ENCODE assay signal across 10 cellular contexts in the genomic region with DNA sequence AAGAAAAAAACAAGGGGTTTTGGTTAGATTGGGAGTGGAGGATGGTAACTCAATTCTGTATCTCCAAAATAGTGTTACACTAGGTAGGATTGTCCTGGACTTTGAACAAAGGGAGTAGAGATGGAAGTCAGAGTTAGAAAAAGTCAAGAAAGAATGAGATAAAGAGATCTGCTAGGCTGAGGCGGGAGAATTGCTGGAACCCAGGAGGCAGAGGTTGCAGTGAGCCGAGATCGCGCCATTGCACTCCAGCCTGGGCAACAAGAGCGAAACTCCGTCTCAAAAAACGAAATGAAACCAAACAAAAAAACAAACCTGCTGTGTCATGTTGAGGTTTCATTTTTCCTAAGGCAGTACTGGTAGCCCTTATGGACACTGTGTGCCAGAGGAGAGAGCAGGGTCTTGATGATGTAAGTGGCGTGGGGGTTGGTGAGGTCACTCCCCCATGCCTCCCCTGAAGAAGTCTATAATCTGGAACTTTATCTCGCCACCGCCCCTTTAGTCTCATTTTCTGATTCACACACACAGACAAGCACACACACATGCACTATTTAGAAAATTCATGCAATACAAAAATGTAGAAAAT. TPM values are rescaled to one million over a fixed set of nuclear protein-coding genes. Genes with fewer than 3 reads are reported as not detected.
A peak's percentile ranks its signal among the peaks of the same experiment; 100 is the strongest.
DNase-seq lines count a peak whose midpoint lies in the region; ATAC-seq and TF ChIP-seq lines count a peak whose summit lies in the region.
"Had no signal": no experiment of that assay in that cellular context is flagged by ENCODE, and none has a peak within 500 bp of the region (broad histone marks: within the 10 kb centered on the region; RNA-seq: fewer than 3 reads in every experiment).

No MANE protein-coding gene starts in this region.

- H3K9me3 ChIP-seq in T-helper 17 cell (ENCODE audit: control insufficient read depth, low read length, poor library complexity, severe bottlenecking), result no peaks in the 10 kb centered on the region
- H3K9me3 ChIP-seq in tibial artery, result no peaks in the 10 kb centered on the region
- no peaks in the 10 kb centered on the region for H3K9me3 ChIP-seq in transverse colon

- in situ Hi-C loops in transverse colon (cut with MboI; ENCODE audit: low pct_ligation_motif_present in 1 of 4, low pct_unique_long_range_greater_than_20kb in 1 of 4, low sequenced_read_pairs in 3 of 4), result no loop called here

- WGBS in transverse colon (ENCODE audit: low coverage in 1 of 2), 2 donors, result 65 to 67% methylated on average over 10 of the region's 10 CpGs

- H3K27ac Mint-ChIP-seq in T-helper 17 cell (peak overlapping the region; percentile 39), memory B cell (peak overlapping the region; percentile 3)

- H3K27ac ChIP-seq in tibial artery (no peak overlapping the region), transverse colon (no peak overlapping the region)

- no peak for TF ChIP-seq POLR2A in transverse colon (IDR thresholded peaks at IDR 0.05)

- peak; percentile 49 for ATAC-seq in HG03025 (IDR thresholded peaks at IDR 0.05; ENCODE audit: low FRiP score, unreplicated experiment)
- no peak for ATAC-seq in T-helper 17 cell
- ATAC-seq in memory B cell (ENCODE audit: low read depth), result peak; percentile 47
- no peak for ATAC-seq in HG03521 (IDR thresholded peaks at IDR 0.05; ENCODE audit: unreplicated experiment)

- no peak for TF ChIP-seq CTCF in GM12865 (IDR thresholded peaks at IDR 0.05; ENCODE audit: insufficient read depth, low read depth, low read length, missing control alignments)
- TF ChIP-seq CTCF in tibial artery (IDR thresholded peaks at IDR 0.05), result no peak
- no peak for TF ChIP-seq CTCF in transverse colon (IDR thresholded peaks at IDR 0.05)

- H3K27me3 Mint-ChIP-seq in T-helper 17 cell (peaks cover 26% of the 10 kb centered on the region), memory B cell (peaks cover 9% of the 10 kb centered on the region)

- intact Hi-C loops in tibial artery (cut with DNase I; ENCODE audit: low total_unique reads), result no loop called here
- intact Hi-C loops in transverse colon (cut with DNase I; ENCODE audit: low total_unique reads), result no loop called here

- H3K4me1 Mint-ChIP-seq in T-helper 17 cell, result peaks cover 14% of the 10 kb centered on the region
- peaks cover 4% of the 10 kb centered on the region for H3K4me1 Mint-ChIP-seq in memory B cell

- H3K36me3 Mint-ChIP-seq in T-helper 17 cell (ENCODE audit: low read depth), result peaks cover 2% of the 10 kb centered on the region
- no peaks in the 10 kb centered on the region for H3K36me3 Mint-ChIP-seq in memory B cell

- H3K9me3 Mint-ChIP-seq in memory B cell, result no peaks in the 10 kb centered on the region

- H3K4me3 ChIP-seq in GM12865 (ENCODE audit: low read depth, low read length) (peak overlapping the region; percentile 28), tibial artery (no peak overlapping the region), transverse colon (no peak overlapping the region)

- H3K27me3 ChIP-seq in tibial artery (peaks cover 0 to 16% of the 10 kb centered on the region in 2 donors), transverse colon (peaks cover 20% of the 10 kb centered on the region)

- no peaks in the 10 kb centered on the region for H3K36me3 ChIP-seq in tibial artery
- H3K36me3 ChIP-seq in transverse colon, result no peaks in the 10 kb centered on the region

- no peak for TF ChIP-seq EP300 in transverse colon (IDR thresholded peaks at IDR 0.05; ENCODE audit: low read depth)

- DNase-seq in GM12865 (ENCODE audit: low read depth) (peak; percentile 71), T-helper 17 cell (no peak), memory B cell (ENCODE audit: low spot score in 2 of 2) (no peak), tibial artery (no peak), SW 1271 (lab: John Stamatoyannopoulos, UW) (no peak), transverse colon (no peak)
- DNase-seq: aorta, NCI-H2029 had no signal

- H3K4me3 Mint-ChIP-seq in T-helper 17 cell (peak overlapping the region; percentile 47), memory B cell (peak overlapping the region; percentile 78)

- H3K4me1 ChIP-seq in tibial artery (no peaks in the 10 kb centered on the region), transverse colon (no peaks in the 10 kb centered on the region)

RNA-seq across cellular contexts. Expression of a gene that starts 10.5 kb away (rescaled TPM):
- total RNA-seq in T-helper 17 cell (not detected), transverse colon (not detected)

Comparison
In these comparisons a context has a peak if more than half of its experiments do, and no peak if none do; other contexts are left out.
1. ATAC-seq: peak in HG03025 (single experiment) and memory B cell (single experiment); none in T-helper 17 cell (single experiment) and HG03521 (single experiment).